Comparison of ENCODE assay signal across 19 cellular contexts in genomic region chr1:208141793-208142192, GRCh38.
A peak's percentile ranks its signal among the peaks of the same experiment; 100 is the strongest.
DNase-seq lines count a peak whose midpoint lies in the region; ATAC-seq and TF ChIP-seq lines count a peak whose summit lies in the region.
"Had no signal": no experiment of that assay in that cellular context is flagged by ENCODE, and none has a peak within 500 bp of the region (broad histone marks: within the 10 kb centered on the region; RNA-seq: fewer than 3 reads in every experiment).

No MANE protein-coding gene starts in this region.

- TF ChIP-seq CTCF in IMR-90 (conservative IDR thresholded peaks at IDR 0.05; ENCODE audit: low read depth, low read length), result no peak
- TF ChIP-seq CTCF in astrocyte of the spinal cord (IDR thresholded peaks at IDR 0.05; ENCODE audit: low read depth, low read length), result no peak

- no peak overlapping the region for H2BK5ac ChIP-seq in IMR-90 (ENCODE audit: low read depth, low read length, poor library complexity, severe bottlenecking)

- POLR2A ChIA-PET in IMR-90 (lab: Charles Lee; ENCODE audit: unreplicated experiment), result no interaction called here

- 0% methylated on average over 1 of the region's 4 CpGs; no CpG with 5 or more reads in 1 of the 2 experiments for WGBS in IMR-90 (ENCODE audit: extremely low coverage in 2 of 2, insufficient read length in 1 of 2), 2 experiments

- no peak overlapping the region for H4K8ac ChIP-seq in IMR-90 (ENCODE audit: low read depth in 2 of 2, low read length in 2 of 2)

- H2AFZ ChIP-seq in IMR-90 (replicated peaks; ENCODE audit: low read length, poor library complexity), result no peak overlapping the region

- intact Hi-C loops in IMR-90 (cut with micrococcal nuclease), result no loop called here

- no peaks in the 10 kb centered on the region for H3K27me3 ChIP-seq in IMR-90 (ENCODE audit: control insufficient read depth, insufficient read depth, low read length)
- H3K27me3 ChIP-seq in muscle layer of colon (ENCODE audit: control insufficient read depth in 1 of 2, insufficient read depth in 2 of 2, low read length in 2 of 2), result no peaks in the 10 kb centered on the region
- no peaks in the 10 kb centered on the region for H3K27me3 ChIP-seq in stomach smooth muscle (ENCODE audit: control insufficient read depth in 1 of 2, insufficient read depth in 2 of 2, low read length in 2 of 2)
- H3K27me3 ChIP-seq: dorsolateral prefrontal cortex, foreskin keratinocyte, right atrium auricular region had no signal

- no peak overlapping the region for H3K4ac ChIP-seq in IMR-90 (ENCODE audit: low read depth, low read length)

- no peaks in the 10 kb centered on the region for H3K4me1 ChIP-seq in IMR-90 (ENCODE audit: control insufficient read depth, insufficient read depth, low read length)
- peaks cover 38% of the 10 kb centered on the region for H3K4me1 ChIP-seq in muscle layer of colon (ENCODE audit: insufficient read depth, low read length)
- peaks cover 43% of the 10 kb centered on the region for H3K4me1 ChIP-seq in stomach smooth muscle (ENCODE audit: control insufficient read depth, insufficient read depth, low read length)
- H3K4me1 ChIP-seq: foreskin keratinocyte had no signal

- no peaks in the 10 kb centered on the region for H3K9me3 ChIP-seq in IMR-90 (ENCODE audit: control insufficient read depth, insufficient read depth, low read length)
- H3K9me3 ChIP-seq in muscle layer of colon (ENCODE audit: low read length), result no peaks in the 10 kb centered on the region
- H3K9me3 ChIP-seq in stomach smooth muscle (ENCODE audit: control insufficient read depth in 2 of 2, low read length in 2 of 2), result no peaks in the 10 kb centered on the region
- H3K9me3 ChIP-seq: right atrium auricular region had no signal

- CTCF ChIA-PET in IMR-90 (lab: Yijun Ruan, JAX), result interaction anchor here (1.1 kb wide), 1 partner anchor 10 kb away, joined by 3 read pairs; no protein-coding TSS in a partner anchor

- no peak overlapping the region for H2AK5ac ChIP-seq in IMR-90 (ENCODE audit: low read depth, low read length)

- dilution Hi-C loops in IMR-90 (cut with HindIII; ENCODE audit: low sequenced_read_pairs, unreplicated experiment), result no loop called here

- H4K91ac ChIP-seq in IMR-90 (ENCODE audit: insufficient read depth, low read depth, low read length), result no peak overlapping the region

- no peak overlapping the region for H2AK9ac ChIP-seq in IMR-90 (replicated peaks; ENCODE audit: low read depth, low read length, poor library complexity)

- H2BK120ac ChIP-seq in IMR-90 (ENCODE audit: low read depth, low read length), result no peak overlapping the region

- no peaks in the 10 kb centered on the region for H3K9me1 ChIP-seq in IMR-90 (ENCODE audit: insufficient read depth, low read length)

- H2BK15ac ChIP-seq in IMR-90 (ENCODE audit: low read depth, low read length), result no peak overlapping the region

- H3K79me1 ChIP-seq in IMR-90 (ENCODE audit: low read depth in 1 of 2, low read length in 2 of 2), result no peaks in the 10 kb centered on the region

- in situ Hi-C loops in IMR-90 (cut with MboI; ENCODE audit: low sequenced_read_pairs) (no loop called here), astrocyte of the spinal cord (cut with HindIII; ENCODE audit: low sequenced_read_pairs) (no loop called here)

- BruUV-seq in IMR-90 (replicated peaks; lab: Mats Ljungman, UMichigan), result no TSS peak

- DNase-seq in IMR-90 (no peak), astrocyte of the spinal cord (ENCODE audit: low read depth, low spot score) (peak; percentile 12), SIG-M5 treated with dmso at 0.1 percent for 504 hours (lab: John Stamatoyannopoulos, UW; ENCODE audit: unreplicated experiment) (no peak), hippocampal formation (lab: John Stamatoyannopoulos, UW) (no peak), OCI-M1 (lab: John Stamatoyannopoulos, UW) (no peak)
- DNase-seq: activated naive CD4-positive, alpha-beta T cell treated with Interleukin-2 at 50 U/mL for 16 hours; activated T-cell treated with anti-CD3 and anti-CD28 coated beads, Interleukin-2, amount 50 U/mL, for 24 hours; CD4-positive, alpha-beta T cell; dorsolateral prefrontal cortex; foreskin keratinocyte; GOT3; kidney glomerular epithelial cell; NCI-H2029; RPMI8226 had no signal

- H4K5ac ChIP-seq in IMR-90 (ENCODE audit: low read depth, low read length), result no peak overlapping the region

- H3K36me3 ChIP-seq in IMR-90 (ENCODE audit: control insufficient read depth, insufficient read depth, low read length), result no peaks in the 10 kb centered on the region
- H3K36me3 ChIP-seq in muscle layer of colon (ENCODE audit: insufficient read depth, low read length), result no peaks in the 10 kb centered on the region
- peaks cover 0 to 2% of the 10 kb centered on the region in 2 donors for H3K36me3 ChIP-seq in stomach smooth muscle (ENCODE audit: control insufficient read depth in 2 of 2, insufficient read depth in 2 of 2, low read length in 2 of 2)
- H3K36me3 ChIP-seq: right atrium auricular region had no signal

- no peak overlapping the region for H3K4me3 ChIP-seq in IMR-90 (ENCODE audit: insufficient read depth, low read depth, low read length)
- H3K4me3 ChIP-seq in astrocyte of the spinal cord (ENCODE audit: low read depth, low read length), result no peak overlapping the region
- H3K4me3 ChIP-seq in muscle layer of colon (ENCODE audit: low read depth in 1 of 2, low read length in 2 of 2), result no peak overlapping the region
- H3K4me3 ChIP-seq in stomach smooth muscle (ENCODE audit: low read length in 2 of 2), result no peak overlapping the region
- H3K4me3 ChIP-seq: dorsolateral prefrontal cortex, right atrium auricular region had no signal

- H3K56ac ChIP-seq in IMR-90 (ENCODE audit: extremely low read depth, insufficient read depth, low read length), result no peak overlapping the region

- no peak for TF ChIP-seq RAD21 in IMR-90 (IDR thresholded peaks at IDR 0.05; ENCODE audit: low read length)

- H4K20me1 ChIP-seq in IMR-90 (ENCODE audit: insufficient read depth, low read length), result no peaks in the 10 kb centered on the region

- no peak overlapping the region for H3K9ac ChIP-seq in IMR-90 (ENCODE audit: low read depth, low read length)
- H3K9ac ChIP-seq in muscle layer of colon (ENCODE audit: low read length), result no peak overlapping the region
- peak overlapping the region; percentile 1 to 30 for H3K9ac ChIP-seq in stomach smooth muscle (ENCODE audit: low read length in 2 of 2)

- no peak overlapping the region for H3K18ac ChIP-seq in IMR-90 (ENCODE audit: low read depth, low read length)

- no peak overlapping the region for H3K4me2 ChIP-seq in IMR-90 (ENCODE audit: low read depth, low read length)

- 0 out of 2 replicates have a peak overlapping the region, but pooled peaks have one; percentile 45 for H3K14ac ChIP-seq in IMR-90 (replicated peaks; ENCODE audit: low read depth, low read length)

- H2BK20ac ChIP-seq in IMR-90 (ENCODE audit: low read depth, low read length), result no peak overlapping the region

- no peak for TF ChIP-seq POLR2A in IMR-90 (IDR thresholded peaks at IDR 0.05; ENCODE audit: low read depth, low read length)

- H3K23ac ChIP-seq in IMR-90 (ENCODE audit: low read depth, low read length), result no peak overlapping the region

- ATAC-seq in IMR-90 (ENCODE audit: low read depth) (no peak), GM21423 (IDR thresholded peaks at IDR 0.05; ENCODE audit: unreplicated experiment) (no peak)
- ATAC-seq: activated CD4-positive, CD25-positive, alpha-beta regulatory T cell treated with anti-CD3 and anti-CD28 coated beads, Interleukin-2, amount 50 U/mL, for 24 hours; foreskin keratinocyte had no signal

- H3K27ac ChIP-seq in IMR-90 (ENCODE audit: insufficient read depth, low read length) (no peak overlapping the region), muscle layer of colon (ENCODE audit: low read depth, low read length) (peak overlapping the region; percentile 51), stomach smooth muscle (ENCODE audit: low read length) (peak overlapping the region; percentile 77)
- H3K27ac ChIP-seq: foreskin keratinocyte, right atrium auricular region had no signal

TF ChIP-seq in IMR-90, 13 proteins besides CTCF, POLR2A, EP300 and RAD21:
- TF ChIP-seq FOS (IDR thresholded peaks at IDR 0.05; ENCODE audit: low read depth, low read length), result no peak
- TF ChIP-seq SMC3 (IDR thresholded peaks at IDR 0.05; ENCODE audit: low read depth, low read length), result no peak
- no peak for TF ChIP-seq CHD1 (IDR thresholded peaks at IDR 0.05; ENCODE audit: low read depth, low read length)
- TF ChIP-seq RCOR1 (IDR thresholded peaks at IDR 0.05; ENCODE audit: insufficient replicate concordance, low read length), result no peak
- no peak for TF ChIP-seq NFE2L2 (IDR thresholded peaks at IDR 0.05; ENCODE audit: low read depth, low read length)
- TF ChIP-seq MAFK (IDR thresholded peaks at IDR 0.05; ENCODE audit: low read depth, low read length), result no peak

Comparison
In these comparisons a context has a peak if more than half of its experiments do, and no peak if none do; other contexts are left out.
1. H3K9ac ChIP-seq: peak in stomach smooth muscle (2 of 2); none in IMR-90 (single experiment) and muscle layer of colon (single experiment).